Comparison of ENCODE assay signal across 19 cellular contexts in genomic region chr4:168757500-168757899, GRCh38.
"Had no signal": no experiment of that assay in that cellular context is flagged by ENCODE, and none has a peak within 500 bp of the region (broad histone marks: within the 10 kb centered on the region; RNA-seq: fewer than 3 reads in every experiment).

No MANE protein-coding gene starts in this region.

- H3K4me2 ChIP-seq: hepatocyte had no signal

- H3K9me3 Mint-ChIP-seq: activated CD4-positive, alpha-beta memory T cell treated with anti-CD3 and anti-CD28 coated beads for 36 hours; natural killer cell; T-helper 1 cell treated with Interleukin-12 subunit alpha and Interleukin-12 subunit beta and Interleukin-4 antibody, amounts not matched to agents 30 μg/mL and 1 μg/mL, for 36 hours had no signal

- H2AFZ ChIP-seq: hepatocyte had no signal

- H3K4me1 ChIP-seq: colonic mucosa, left lung, transverse colon had no signal

- H3K4me3 ChIP-seq: colonic mucosa, esophagus muscularis mucosa, hepatocyte, left lung, mucosa of descending colon, transverse colon had no signal

- H3K36me3 ChIP-seq: colonic mucosa, esophagus muscularis mucosa, left lung, transverse colon had no signal

- H3K4me3 Mint-ChIP-seq: activated CD4-positive, alpha-beta memory T cell treated with anti-CD3 and anti-CD28 coated beads for 36 hours; activated CD8-positive, alpha-beta memory T cell treated with anti-CD3 and anti-CD28 coated beads, Interleukin-2, amount 10 ng/mL, durations not matched to agents 7 days and 5 days; natural killer cell; T-helper 1 cell treated with Interleukin-12 subunit alpha and Interleukin-12 subunit beta and Interleukin-4 antibody, amounts not matched to agents 30 μg/mL and 1 μg/mL, for 36 hours had no signal

- H3K79me2 ChIP-seq: hepatocyte had no signal

- H3K27ac Mint-ChIP-seq: activated CD4-positive, alpha-beta memory T cell treated with anti-CD3 and anti-CD28 coated beads for 36 hours; activated CD8-positive, alpha-beta memory T cell treated with anti-CD3 and anti-CD28 coated beads, Interleukin-2, amount 10 ng/mL, durations not matched to agents 7 days and 5 days; natural killer cell; progenitor cell of endocrine pancreas; T-helper 1 cell treated with Interleukin-12 subunit alpha and Interleukin-12 subunit beta and Interleukin-4 antibody, amounts not matched to agents 30 μg/mL and 1 μg/mL, for 36 hours had no signal

- ATAC-seq: activated CD8-positive, alpha-beta memory T cell treated with anti-CD3 and anti-CD28 coated beads, Interleukin-2, amount 10 ng/mL, durations not matched to agents 7 days and 5 days; mucosa of descending colon; natural killer cell; right cardiac atrium had no signal

- H3K27ac ChIP-seq: colonic mucosa, VCaP had no signal

- H3K27me3 ChIP-seq: colonic mucosa, esophagus muscularis mucosa, hepatocyte, left lung, transverse colon had no signal

- DNase-seq: activated CD4-positive, alpha-beta memory T cell treated with anti-CD3 and anti-CD28 coated beads for 36 hours; activated CD4-positive, alpha-beta T cell treated with anti-CD3 and anti-CD28 coated beads for 1 hour; activated CD8-positive, alpha-beta memory T cell treated with anti-CD3 and anti-CD28 coated beads, Interleukin-2, amount 10 ng/mL, durations not matched to agents 7 days and 5 days; activated naive CD4-positive, alpha-beta T cell treated with anti-CD3 and anti-CD28 coated beads, Interleukin-2, amount 50 U/mL, for 16 hours; activated T-cell treated with anti-CD3 and anti-CD28 coated beads, Interleukin-2, amount 50 U/mL, for 1 hour; colonic mucosa; islet precursor cell; left lung; mucosa of descending colon; natural killer cell; right cardiac atrium; stimulated activated CD4-positive, alpha-beta T cell treated with anti-CD3 and anti-CD28 coated beads, Interleukin-12 subunit alpha, Interleukin-12 subunit beta, amount 100 ng/mL, for 4 hours; stimulated activated CD4-positive, alpha-beta T cell treated with anti-CD3 and anti-CD28 coated beads, Interleukin-2, amount 100 ng/mL, for 24 hours; transverse colon had no signal

- H3K9me3 ChIP-seq: colonic mucosa, esophagus muscularis mucosa, left lung, mucosa of descending colon, transverse colon had no signal

- H3K36me3 Mint-ChIP-seq: activated CD4-positive, alpha-beta memory T cell treated with anti-CD3 and anti-CD28 coated beads for 36 hours; activated CD8-positive, alpha-beta memory T cell treated with anti-CD3 and anti-CD28 coated beads, Interleukin-2, amount 10 ng/mL, durations not matched to agents 7 days and 5 days; natural killer cell had no signal
